In genomic region chr3:176074096-176074495, GRCh38 we compare ENCODE assay signal across 17 cellular contexts.
DNase-seq lines count a peak whose midpoint lies in the region; ATAC-seq lines count a peak whose summit lies in the region.
"Had no signal": no experiment of that assay in that cellular context is flagged by ENCODE, and none has a peak within 500 bp of the region (broad histone marks: within the 10 kb centered on the region; RNA-seq: fewer than 3 reads in every experiment).

No MANE protein-coding gene starts in this region.

- H3K4me3 ChIP-seq in adipocyte (ENCODE audit: low read length), result no peak overlapping the region
- H3K4me3 ChIP-seq: A549 had no signal

- no peaks in the 10 kb centered on the region for H3K27me3 ChIP-seq in adipocyte (replicated peaks; ENCODE audit: control insufficient read depth, insufficient read depth, low read length)

- no peak overlapping the region for H3K9ac ChIP-seq in adipocyte (ENCODE audit: low read length)

- H3K9me3 ChIP-seq in adipocyte (ENCODE audit: control insufficient read depth, low read length), result no peaks in the 10 kb centered on the region
- H3K9me3 ChIP-seq: A549 had no signal

- DNase-seq in EH (ENCODE audit: low read depth), result peak; percentile 3
- peak; percentile 47 for DNase-seq in adipocyte (ENCODE audit: low read depth)
- DNase-seq in fibroblast of gingiva (ENCODE audit: low read depth), result peak; percentile 54
- peak; percentile 9 for DNase-seq in stromal cell of bone marrow (ENCODE audit: low read depth)
- DNase-seq in hypothalamus (lab: John Stamatoyannopoulos, UW), result no peak
- DNase-seq in GM19238 (ENCODE audit: insufficient read length, low spot score), result no peak
- DNase-seq: 8988T; C1 segment of cervical spinal cord; Calu3; CD4-positive, alpha-beta memory T cell; COR-L47; DMS53; DMS79 treated with DMSO at 0.1 percent for 48 hours; H7; HCEC 1CT had no signal

- ATAC-seq in HG02642 (IDR thresholded peaks at IDR 0.05; ENCODE audit: poor library complexity, unreplicated experiment), result no peak
- ATAC-seq: A549 had no signal

- no peaks in the 10 kb centered on the region for H3K36me3 ChIP-seq in adipocyte (ENCODE audit: control insufficient read depth, insufficient read depth, low read length, severe bottlenecking)

- H3K4me1 ChIP-seq in adipocyte (ENCODE audit: control insufficient read depth, insufficient read depth, low read length), result no peaks in the 10 kb centered on the region
- H3K4me1 ChIP-seq: A549 had no signal

Comparison
In these comparisons a context has a peak if more than half of its experiments do, and no peak if none do; other contexts are left out.
1. DNase-seq: peak in EH (single experiment), adipocyte (single experiment), fibroblast of gingiva (single experiment) and stromal cell of bone marrow (single experiment); none in hypothalamus (0 of 51) and GM19238 (single experiment).